In the genomic region with DNA sequence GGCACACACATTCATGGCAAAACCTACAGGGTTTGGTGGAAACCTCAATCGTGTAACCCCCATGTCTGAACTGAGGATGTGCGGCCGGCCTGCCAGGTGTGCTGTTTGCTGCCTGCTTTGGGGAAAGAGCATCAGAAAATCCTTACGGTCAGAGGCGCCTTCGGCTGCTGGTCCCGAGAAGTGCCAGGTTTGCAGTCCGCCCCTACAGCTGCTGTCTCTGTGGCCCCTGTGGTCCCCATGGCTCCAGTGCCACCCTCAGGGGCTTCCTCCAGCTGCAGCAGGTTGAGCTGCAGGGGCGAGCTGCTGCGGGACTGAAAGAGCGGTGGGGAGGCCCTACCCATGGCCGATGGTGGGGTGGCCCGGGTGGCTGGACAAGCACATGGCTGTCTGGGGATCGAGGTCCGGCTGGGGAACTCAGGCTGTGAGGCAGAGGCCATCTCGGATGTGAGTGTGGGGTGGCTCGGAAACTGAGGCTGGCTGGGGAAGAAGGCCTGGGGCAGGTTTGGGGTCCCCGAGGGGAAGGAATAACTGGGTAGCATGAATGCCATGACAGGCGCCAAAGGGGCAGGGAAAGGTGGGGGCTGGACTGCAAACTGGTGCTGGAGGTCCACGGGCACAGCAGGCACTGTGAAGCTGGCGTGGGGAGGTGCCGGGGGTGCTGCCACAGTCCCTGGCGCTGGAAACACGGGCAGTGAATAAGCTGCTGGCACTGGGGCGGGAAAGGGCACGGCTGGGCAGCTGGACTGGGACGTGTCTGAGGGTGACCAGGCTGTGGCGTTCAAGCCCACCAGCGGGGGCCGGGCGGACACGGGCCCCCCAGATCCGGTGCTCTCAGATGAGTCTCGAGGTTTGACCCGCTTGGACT, we compare ENCODE assay signal across 21 cellular contexts.
"Had no signal": no experiment of that assay in that cellular context is flagged by ENCODE, and none has a peak within 500 bp of the region (broad histone marks: within the 10 kb centered on the region; RNA-seq: fewer than 3 reads in every experiment).

No MANE protein-coding gene starts in this region.

- H3K9me3 ChIP-seq: esophagus muscularis mucosa, gastroesophageal sphincter, left ventricle myocardium inferior, psoas muscle, stomach, thoracic aorta, transverse colon had no signal

- H3K27ac Mint-ChIP-seq: effector memory CD8-positive, alpha-beta T cell; nephron had no signal

- H3K4me3 ChIP-seq: esophagus muscularis mucosa, gastroesophageal sphincter, left ventricle myocardium inferior, psoas muscle, stomach, thoracic aorta, transverse colon had no signal

- H2AFZ ChIP-seq: parathyroid adenoma had no signal

- H3K4me1 ChIP-seq: gastroesophageal sphincter, transverse colon had no signal

- DNase-seq: effector memory CD8-positive, alpha-beta T cell; foreskin fibroblast; glutamatergic neuron; islet precursor cell; left ventricle myocardium inferior; psoas muscle; retina; stimulated activated CD4-positive, alpha-beta T cell treated with anti-CD3 and anti-CD28 coated beads, Interleukin-2, amount 100 ng/mL, for 24 hours; stimulated activated CD4-positive, alpha-beta T cell treated with anti-CD3 and anti-CD28 coated beads, Interleukin-4, amount 100 ng/mL, for 4 hours; stimulated activated naive CD4-positive, alpha-beta T cell; stomach; substantia nigra; transverse colon had no signal

- H3K27ac ChIP-seq: epithelial cell of prostate, esophagus muscularis mucosa, gastroesophageal sphincter, left ventricle myocardium inferior, parathyroid adenoma, psoas muscle, stomach, thoracic aorta, transverse colon had no signal

- H3K27me3 Mint-ChIP-seq: central memory CD8-positive, alpha-beta T cell; effector memory CD8-positive, alpha-beta T cell had no signal

- H3K79me2 ChIP-seq: parathyroid adenoma had no signal

- H3K27me3 ChIP-seq: esophagus muscularis mucosa, gastroesophageal sphincter, stomach, transverse colon had no signal

- H3K4me1 Mint-ChIP-seq: central memory CD8-positive, alpha-beta T cell had no signal

- ATAC-seq: effector memory CD8-positive, alpha-beta T cell; gastroesophageal sphincter; psoas muscle; sciatic nerve had no signal

- H3K9ac ChIP-seq: parathyroid adenoma had no signal

- H3K4me3 Mint-ChIP-seq: central memory CD8-positive, alpha-beta T cell; effector memory CD8-positive, alpha-beta T cell; nephron had no signal
